Comparison of ENCODE assay signal across 25 cellular contexts in the genomic region with DNA sequence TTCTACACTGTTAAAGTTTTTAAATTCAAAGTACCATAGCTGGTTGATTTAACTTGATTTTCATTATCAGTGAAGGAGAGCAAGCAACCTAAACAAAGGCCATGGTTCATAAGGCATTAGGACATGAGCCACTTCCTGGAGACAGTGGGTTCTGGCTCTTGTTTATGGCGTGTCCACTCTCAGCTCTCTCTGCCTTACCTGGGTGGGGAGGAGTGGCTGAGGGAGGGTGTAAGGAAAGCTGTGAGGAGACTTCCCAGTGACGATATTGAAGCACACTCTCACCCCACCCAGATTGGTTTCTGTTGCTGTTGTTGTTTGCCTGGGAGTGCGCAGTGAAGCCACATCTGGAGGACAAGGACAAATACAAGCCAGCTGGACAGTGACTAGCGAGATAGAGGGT.
"Had no signal": no experiment of that assay in that cellular context is flagged by ENCODE, and none has a peak within 500 bp of the region (broad histone marks: within the 10 kb centered on the region; RNA-seq: fewer than 3 reads in every experiment).

No MANE protein-coding gene starts in this region.

- H3K27me3 ChIP-seq: stomach, suprapubic skin, testis, tibial artery, tibial nerve, transverse colon, upper lobe of left lung, upper lobe of right lung, uterus, vagina had no signal

- H3K4me1 ChIP-seq: stomach, suprapubic skin, testis, tibial artery, tibial nerve, transverse colon, upper lobe of left lung, upper lobe of right lung, uterus, vagina had no signal

- H3K36me3 ChIP-seq: stomach, suprapubic skin, thoracic aorta, tibial artery, tibial nerve, transverse colon, upper lobe of left lung, upper lobe of right lung, uterus, vagina had no signal

- H3K27ac ChIP-seq: stomach, suprapubic skin, testis, thoracic aorta, tibial artery, tibial nerve, transverse colon, upper lobe of left lung, upper lobe of right lung, uterus, vagina had no signal

- H3K4me3 ChIP-seq: stomach, suprapubic skin, testis, thoracic aorta, tibial artery, tibial nerve, transverse colon, upper lobe of left lung, upper lobe of right lung, uterus, vagina had no signal

- H3K9me3 ChIP-seq: stomach, suprapubic skin, testis, thoracic aorta, tibial artery, tibial nerve, transverse colon, upper lobe of left lung, upper lobe of right lung, uterus, vagina had no signal

- DNase-seq: stimulated activated CD4-positive, alpha-beta T cell treated with anti-CD3 and anti-CD28 coated beads, Interleukin-2, amount 100 ng/mL, for 48 hours; stimulated activated CD4-positive, alpha-beta T cell treated with anti-CD3 and anti-CD28 coated beads, Interleukin-4, amount 100 ng/mL, for 1 hour; stimulated activated CD4-positive, alpha-beta T cell treated with anti-CD3 and anti-CD28 coated beads, Interleukin-4, amount 100 ng/mL, for 24 hours; stimulated activated CD4-positive, alpha-beta T cell treated with anti-CD3 and anti-CD28 coated beads, Interleukin-4, amount 100 ng/mL, for 4 hours; stimulated activated CD8-positive, alpha-beta memory T cell treated with anti-CD3 and anti-CD28 coated beads, Interleukin-4, amount 100 ng/mL, for 48 hours; stimulated activated naive B cell treated with anti-CD40 and anti-IgM and Interleukin-4, amounts not matched to agents 10 μg/mL and 1 μg/mL and 100 μg/mL, for 72 hours; stimulated activated naive CD4-positive, alpha-beta T cell; stimulated activated naive CD4-positive, alpha-beta T cell treated with Interleukin-2 at 50 U/mL for 16 hours; stimulated activated naive CD8-positive, alpha-beta T cell treated with anti-CD3 and anti-CD28 coated beads, Interleukin-15, amount 100 ng/mL, for 72 hours; stimulated activated naive CD8-positive, alpha-beta T cell treated with anti-CD3 and anti-CD28 coated beads, Interleukin-15, Interleukin-2, amounts not matched to agents 100 U/mL and 50 U/mL, for 24 hours; stomach; substantia nigra; testis; tibial artery; transverse colon; trophoblast cell; upper lobe of left lung; upper lobe of right lung; uterus had no signal

- ATAC-seq: stimulated activated effector memory CD8-positive, alpha-beta T cell treated with anti-CD3 and anti-CD28 coated beads, Interleukin-12 subunit alpha, Interleukin-12 subunit beta, amount 100 ng/mL, for 72 hours; stimulated activated memory B cell treated with anti-CD40 and anti-IgM and Interleukin-4, amounts not matched to agents 10 μg/mL and 1 μg/mL and 100 μg/mL, for 72 hours; stimulated activated naive B cell treated with anti-CD40 and anti-IgM and Interleukin-4, amounts not matched to agents 10 μg/mL and 1 μg/mL and 100 μg/mL, for 72 hours; stimulated activated naive CD8-positive, alpha-beta T cell treated with anti-CD3 and anti-CD28 coated beads, Interleukin-15, amount 100 ng/mL, for 72 hours; stimulated activated naive CD8-positive, alpha-beta T cell treated with anti-CD3 and anti-CD28 coated beads, Interleukin-15, Interleukin-2, amounts not matched to agents 100 U/mL and 50 U/mL, for 24 hours; upper lobe of right lung had no signal
